Comparison of ENCODE assay signal across 8 cellular contexts in genomic region chr14:50085570-50086315, GRCh38.
DNase-seq lines count a peak whose midpoint lies in the region; ATAC-seq lines count a peak whose summit lies in the region.

No MANE protein-coding gene starts in this region.

- DNase-seq in AG08396 (ENCODE audit: low spot score) (peak; percentile 31), skeletal muscle cell (ENCODE audit: low read depth) (peak; percentile 59), NCI-H2029 (lab: John Stamatoyannopoulos, UW) (no peak), SW480 (ENCODE audit: low spot score) (no peak), foreskin melanocyte (no peak)
- peak; percentile 32 for DNase-seq in activated T-helper 9 cell treated with anti-CD3 and anti-CD28 coated beads, Interleukin-2, amount 50 U/mL, for 16 hours (ENCODE audit: low read depth)

- H3K4me3 ChIP-seq in skeletal muscle cell (ENCODE audit: low read depth, low read length): no peak overlapping the region

- ATAC-seq in GM19035 (IDR thresholded peaks at IDR 0.05; ENCODE audit: unreplicated experiment) (peak; percentile 62), HG03103 (IDR thresholded peaks at IDR 0.05; ENCODE audit: low read depth, unreplicated experiment) (peak; percentile 52)

Comparison
In these comparisons a context has a peak if more than half of its experiments do, and no peak if none do; other contexts are left out.
1. DNase-seq: peak in AG08396 (single experiment), activated T-helper 9 cell treated with anti-CD3 and anti-CD28 coated beads, Interleukin-2, amount 50 U/mL, for 16 hours (single experiment) and skeletal muscle cell (single experiment); none in NCI-H2029 (single experiment), SW480 (single experiment) and foreskin melanocyte (single experiment).